ENCODE assay signal across 26 cellular contexts in genomic region chr15:35191783-35192182, GRCh38.
"Had no signal": no experiment of that assay in that cellular context is flagged by ENCODE, and none has a peak within 500 bp of the region (broad histone marks: within the 10 kb centered on the region; RNA-seq: fewer than 3 reads in every experiment).

No MANE protein-coding gene starts in this region.

- H3K4me3 ChIP-seq: stomach, suprapubic skin, testis, thoracic aorta, thyroid gland, tibial artery, tibial nerve, transverse colon, upper lobe of left lung, upper lobe of right lung, vagina had no signal

- H3K9me3 ChIP-seq: testis, thyroid gland, vagina had no signal

- DNase-seq: stimulated activated CD4-positive, alpha-beta T cell treated with anti-CD3 and anti-CD28 coated beads, Interleukin-2, amount 100 ng/mL, for 48 hours; stimulated activated CD4-positive, alpha-beta T cell treated with anti-CD3 and anti-CD28 coated beads, Interleukin-4, amount 100 ng/mL, for 1 hour; stimulated activated CD4-positive, alpha-beta T cell treated with anti-CD3 and anti-CD28 coated beads, Interleukin-4, amount 100 ng/mL, for 24 hours; stimulated activated CD4-positive, alpha-beta T cell treated with anti-CD3 and anti-CD28 coated beads, Interleukin-4, amount 100 ng/mL, for 4 hours; stimulated activated CD8-positive, alpha-beta memory T cell treated with anti-CD3 and anti-CD28 coated beads, Interleukin-4, amount 100 ng/mL, for 48 hours; stimulated activated naive B cell treated with anti-CD40 and anti-IgM and Interleukin-4, amounts not matched to agents 10 μg/mL and 1 μg/mL and 100 μg/mL, for 72 hours; stimulated activated naive CD4-positive, alpha-beta T cell; stimulated activated naive CD4-positive, alpha-beta T cell treated with Interleukin-2 at 50 U/mL for 16 hours; stimulated activated naive CD8-positive, alpha-beta T cell treated with anti-CD3 and anti-CD28 coated beads, Interleukin-15, amount 100 ng/mL, for 72 hours; stimulated activated naive CD8-positive, alpha-beta T cell treated with anti-CD3 and anti-CD28 coated beads, Interleukin-15, Interleukin-2, amounts not matched to agents 100 U/mL and 50 U/mL, for 24 hours; stomach; substantia nigra; testis; thyroid gland; tibial artery; transverse colon; trophoblast cell; upper lobe of left lung; upper lobe of right lung had no signal

- H3K36me3 ChIP-seq: stomach, suprapubic skin, thoracic aorta, thyroid gland, tibial artery, tibial nerve, transverse colon, upper lobe of left lung, upper lobe of right lung, vagina had no signal

- H3K4me1 ChIP-seq: stomach, suprapubic skin, testis, tibial artery, tibial nerve, transverse colon, upper lobe of left lung, upper lobe of right lung, vagina had no signal

- H3K27ac ChIP-seq: stomach, suprapubic skin, testis, thoracic aorta, thyroid gland, tibial artery, tibial nerve, transverse colon, upper lobe of left lung, upper lobe of right lung, vagina had no signal

- FAIRE-seq: urothelium cell line had no signal

- ATAC-seq: stimulated activated effector memory CD8-positive, alpha-beta T cell treated with anti-CD3 and anti-CD28 coated beads, Interleukin-12 subunit alpha, Interleukin-12 subunit beta, amount 100 ng/mL, for 72 hours; stimulated activated memory B cell treated with anti-CD40 and anti-IgM and Interleukin-4, amounts not matched to agents 10 μg/mL and 1 μg/mL and 100 μg/mL, for 72 hours; stimulated activated naive B cell treated with anti-CD40 and anti-IgM and Interleukin-4, amounts not matched to agents 10 μg/mL and 1 μg/mL and 100 μg/mL, for 72 hours; stimulated activated naive CD8-positive, alpha-beta T cell treated with anti-CD3 and anti-CD28 coated beads, Interleukin-15, amount 100 ng/mL, for 72 hours; stimulated activated naive CD8-positive, alpha-beta T cell treated with anti-CD3 and anti-CD28 coated beads, Interleukin-15, Interleukin-2, amounts not matched to agents 100 U/mL and 50 U/mL, for 24 hours; upper lobe of right lung had no signal

- H3K27me3 ChIP-seq: stomach, suprapubic skin, testis, thyroid gland, tibial artery, tibial nerve, transverse colon, upper lobe of left lung, upper lobe of right lung, vagina had no signal
